In the genomic region with DNA sequence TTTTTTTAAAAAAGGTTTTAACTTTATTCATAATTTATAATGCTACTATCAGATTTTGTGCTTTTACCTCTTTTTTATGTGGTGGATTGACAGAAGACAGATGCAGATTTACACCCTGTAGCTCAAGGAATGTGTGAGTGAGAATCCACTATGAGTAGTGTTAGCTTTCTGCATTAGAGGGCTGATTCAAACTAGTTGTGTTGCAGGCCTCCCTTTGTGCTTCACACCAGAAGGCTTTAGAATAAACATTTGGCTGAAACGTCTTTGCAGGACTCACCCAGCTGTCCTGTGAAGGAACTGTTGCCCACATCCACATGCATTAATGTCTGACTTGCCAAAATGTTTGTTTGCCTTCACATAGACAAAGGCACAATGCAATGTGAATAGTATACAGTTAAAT, we compare ENCODE assay signal across 2 cellular contexts.
TF ChIP-seq lines count a peak whose summit lies in the region.

No MANE protein-coding gene starts in this region.

TF ChIP-seq in GM23338, 12 proteins besides CTCF, POLR2A, EP300 and RAD21 (continued from another document):
- TF ChIP-seq REST (IDR thresholded peaks at IDR 0.05; ENCODE audit: unreplicated experiment) = no peak
- TF ChIP-seq ZNF462 (CRISPR knock-in tag; IDR thresholded peaks at IDR 0.05) = no peak
- TF ChIP-seq EZH2 (IDR thresholded peaks at IDR 0.05; ENCODE audit: low read depth, unreplicated experiment) = no peak
TF ChIP-seq in GM23338: peak in this region for 0.

TF ChIP-seq in H1, 55 proteins besides CTCF, POLR2A, EP300 and RAD21 (continued from another document):
- TF ChIP-seq TEAD4 (IDR thresholded peaks at IDR 0.05; ENCODE audit: low read depth, low read length) = peak; percentile 58; the same call in 1 of the 2 replicates
- no peak for TF ChIP-seq GABPA (IDR thresholded peaks at IDR 0.05; ENCODE audit: borderline replicate concordance, insufficient read depth, low read length)
- no peak for TF ChIP-seq ATF3 (IDR thresholded peaks at IDR 0.05; ENCODE audit: insufficient read depth, low read depth, low read length)
